In the genomic region with DNA sequence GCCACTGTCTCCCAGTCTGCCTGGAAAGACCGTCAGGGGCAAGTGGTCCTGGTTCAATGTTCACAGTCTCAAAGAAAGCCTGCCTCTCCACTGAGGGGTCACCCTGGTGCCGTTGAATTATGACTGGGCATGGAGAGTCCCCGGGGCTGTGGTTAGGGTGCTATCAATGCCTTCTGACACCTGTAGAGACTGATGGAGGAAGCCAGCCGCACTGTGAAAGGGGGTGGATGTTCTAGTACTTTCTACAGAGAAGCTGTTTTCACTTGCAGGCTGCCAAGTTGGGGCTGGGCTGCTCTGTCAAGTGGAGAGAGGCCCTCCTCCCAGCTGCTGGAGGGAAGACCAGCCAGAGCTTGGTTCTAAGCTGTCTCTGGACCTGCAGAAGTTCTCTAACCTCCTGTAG, we compare ENCODE assay signal across 13 cellular contexts.
DNase-seq lines count a peak whose midpoint lies in the region; ATAC-seq and TF ChIP-seq lines count a peak whose summit lies in the region.
"Had no signal": no experiment of that assay in that cellular context is flagged by ENCODE, and none has a peak within 500 bp of the region (broad histone marks: within the 10 kb centered on the region; RNA-seq: fewer than 3 reads in every experiment).

No MANE protein-coding gene starts in this region.

- no peak overlapping the region for H3K4me3 ChIP-seq in vagina

- no peaks in the 10 kb centered on the region for H3K9me3 Mint-ChIP-seq in activated naive CD8-positive, alpha-beta T cell treated with anti-CD3 and anti-CD28 coated beads, Interleukin-2, amount 50 U/mL, for 24 hours
- H3K9me3 Mint-ChIP-seq in activated naive CD8-positive, alpha-beta T cell treated with anti-CD3 and anti-CD28 coated beads for 36 hours, result no peaks in the 10 kb centered on the region
- H3K9me3 Mint-ChIP-seq: activated naive CD4-positive, alpha-beta T cell treated with anti-CD3 and anti-CD28 coated beads for 36 hours had no signal

- peaks cover 11% of the 10 kb centered on the region for H3K27me3 Mint-ChIP-seq in activated naive CD8-positive, alpha-beta T cell treated with anti-CD3 and anti-CD28 coated beads, Interleukin-2, amount 50 U/mL, for 24 hours
- H3K27me3 Mint-ChIP-seq in activated naive CD8-positive, alpha-beta T cell treated with anti-CD3 and anti-CD28 coated beads for 36 hours, result peaks cover 6% of the 10 kb centered on the region

- no peak overlapping the region for H3K27ac ChIP-seq in vagina
- H3K27ac ChIP-seq: WERI-Rb-1 had no signal

- no peaks in the 10 kb centered on the region for H3K27me3 ChIP-seq in vagina

- intact Hi-C loops in vagina (cut with DNase I), result no loop called here

- ATAC-seq in activated naive CD8-positive, alpha-beta T cell treated with anti-CD3 and anti-CD28 coated beads, Interleukin-2, amount 50 U/mL, for 24 hours, result peak; percentile 46
- ATAC-seq in HG02798 (IDR thresholded peaks at IDR 0.05; ENCODE audit: poor library complexity, unreplicated experiment) (peak; percentile 83), HG03571 (IDR thresholded peaks at IDR 0.05; ENCODE audit: unreplicated experiment) (peak; percentile 65)
- ATAC-seq: left colon had no signal

- no peak overlapping the region for H3K27ac Mint-ChIP-seq in activated naive CD8-positive, alpha-beta T cell treated with anti-CD3 and anti-CD28 coated beads, Interleukin-2, amount 50 U/mL, for 24 hours
- H3K27ac Mint-ChIP-seq in activated naive CD8-positive, alpha-beta T cell treated with anti-CD3 and anti-CD28 coated beads for 36 hours, result no peak overlapping the region
- H3K27ac Mint-ChIP-seq: activated naive CD4-positive, alpha-beta T cell treated with anti-CD3 and anti-CD28 coated beads for 36 hours had no signal

- peaks cover 7% of the 10 kb centered on the region for H3K4me1 Mint-ChIP-seq in activated naive CD8-positive, alpha-beta T cell treated with anti-CD3 and anti-CD28 coated beads, Interleukin-2, amount 50 U/mL, for 24 hours
- peaks cover 2% of the 10 kb centered on the region for H3K4me1 Mint-ChIP-seq in activated naive CD8-positive, alpha-beta T cell treated with anti-CD3 and anti-CD28 coated beads for 36 hours

- no peaks in the 10 kb centered on the region for H3K36me3 Mint-ChIP-seq in activated naive CD8-positive, alpha-beta T cell treated with anti-CD3 and anti-CD28 coated beads, Interleukin-2, amount 50 U/mL, for 24 hours (ENCODE audit: low read depth)
- H3K36me3 Mint-ChIP-seq in activated naive CD8-positive, alpha-beta T cell treated with anti-CD3 and anti-CD28 coated beads for 36 hours, result no peaks in the 10 kb centered on the region

- no peak overlapping the region for H3K4me3 Mint-ChIP-seq in activated naive CD8-positive, alpha-beta T cell treated with anti-CD3 and anti-CD28 coated beads, Interleukin-2, amount 50 U/mL, for 24 hours
- H3K4me3 Mint-ChIP-seq in activated naive CD8-positive, alpha-beta T cell treated with anti-CD3 and anti-CD28 coated beads for 36 hours, result no peak overlapping the region
- H3K4me3 Mint-ChIP-seq: activated naive CD4-positive, alpha-beta T cell treated with anti-CD3 and anti-CD28 coated beads for 36 hours had no signal

- no peaks in the 10 kb centered on the region for H3K36me3 ChIP-seq in vagina
- H3K36me3 ChIP-seq: WERI-Rb-1 had no signal

- H3K9me3 ChIP-seq in vagina, result no peaks in the 10 kb centered on the region

- H3K4me1 ChIP-seq in vagina, result no peaks in the 10 kb centered on the region

- TF ChIP-seq CTCF in vagina (IDR thresholded peaks at IDR 0.05), result no peak

- no peak for TF ChIP-seq POLR2A in vagina (IDR thresholded peaks at IDR 0.05)

- no peak for DNase-seq in activated naive CD8-positive, alpha-beta T cell treated with anti-CD3 and anti-CD28 coated beads, Interleukin-2, amount 50 U/mL, for 24 hours
- DNase-seq in activated naive CD8-positive, alpha-beta T cell treated with anti-CD3 and anti-CD28 coated beads for 36 hours, result no peak
- peak; percentile 67 to 84 for DNase-seq in vagina (ENCODE audit: extremely low spot score in 2 of 2)
- no peak for DNase-seq in activated naive CD4-positive, alpha-beta T cell (lab: John Stamatoyannopoulos, UW)
- no peak for DNase-seq in NCI-H510A (lab: John Stamatoyannopoulos, UW)
- no peak for DNase-seq in NCI-H748 treated with DMSO at 0.1 percent for 48 hours (lab: John Stamatoyannopoulos, UW)
- DNase-seq: activated naive CD4-positive, alpha-beta T cell treated with anti-CD3 and anti-CD28 coated beads for 36 hours; IMR-90; left colon; NCI-H1930; WERI-Rb-1 had no signal

Comparison
In these comparisons a context has a peak if more than half of its experiments do, and no peak if none do; other contexts are left out.
1. DNase-seq: peak in vagina (2 of 2); none in activated naive CD8-positive, alpha-beta T cell treated with anti-CD3 and anti-CD28 coated beads, Interleukin-2, amount 50 U/mL, for 24 hours (single experiment), activated naive CD8-positive, alpha-beta T cell treated with anti-CD3 and anti-CD28 coated beads for 36 hours (single experiment), activated naive CD4-positive, alpha-beta T cell (0 of 4), NCI-H510A (single experiment) and NCI-H748 treated with DMSO at 0.1 percent for 48 hours (single experiment).
2. Peak in every context shown above with its lines, with median percentiles within 50 percentile points of each other: ATAC-seq.